Comparison of ENCODE assay signal across 1 cellular context in the genomic region with DNA sequence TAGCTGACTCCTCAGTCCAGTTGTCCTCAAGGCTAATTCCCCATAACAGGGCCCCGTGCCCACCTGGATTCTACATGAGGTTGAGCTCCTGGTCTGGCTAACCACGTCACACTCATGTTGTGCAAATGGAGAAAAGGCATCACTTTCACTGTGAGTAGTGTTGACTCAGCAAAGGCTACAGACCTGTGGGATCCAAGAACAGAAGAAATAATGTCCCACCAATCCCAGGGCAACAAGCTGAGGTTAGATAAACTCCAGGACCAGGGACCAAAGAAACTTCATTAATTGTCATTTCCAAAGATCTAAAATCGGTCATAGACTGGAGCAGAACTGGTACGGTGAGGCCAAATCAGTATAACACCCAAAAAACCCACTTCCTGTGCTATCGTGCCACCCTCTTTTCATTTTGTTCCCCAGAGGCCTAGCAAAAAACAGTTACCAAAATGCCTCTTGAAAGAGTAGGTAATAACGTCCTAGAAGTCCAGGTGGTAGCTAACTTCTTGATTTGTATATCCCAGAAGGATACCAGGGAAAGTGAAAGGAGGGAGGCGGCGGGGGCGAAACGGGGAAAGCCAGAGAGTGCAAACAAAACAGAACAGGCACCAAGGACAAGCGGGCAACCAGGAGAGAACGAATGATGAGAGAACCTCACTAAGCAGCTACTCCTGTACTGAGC.
TF ChIP-seq lines count a peak whose summit lies in the region.

No MANE protein-coding gene starts in this region.

TF ChIP-seq in A549, 52 proteins besides CTCF, POLR2A, EP300 and RAD21 (continued from another document):
- TF ChIP-seq, protein P1, sequence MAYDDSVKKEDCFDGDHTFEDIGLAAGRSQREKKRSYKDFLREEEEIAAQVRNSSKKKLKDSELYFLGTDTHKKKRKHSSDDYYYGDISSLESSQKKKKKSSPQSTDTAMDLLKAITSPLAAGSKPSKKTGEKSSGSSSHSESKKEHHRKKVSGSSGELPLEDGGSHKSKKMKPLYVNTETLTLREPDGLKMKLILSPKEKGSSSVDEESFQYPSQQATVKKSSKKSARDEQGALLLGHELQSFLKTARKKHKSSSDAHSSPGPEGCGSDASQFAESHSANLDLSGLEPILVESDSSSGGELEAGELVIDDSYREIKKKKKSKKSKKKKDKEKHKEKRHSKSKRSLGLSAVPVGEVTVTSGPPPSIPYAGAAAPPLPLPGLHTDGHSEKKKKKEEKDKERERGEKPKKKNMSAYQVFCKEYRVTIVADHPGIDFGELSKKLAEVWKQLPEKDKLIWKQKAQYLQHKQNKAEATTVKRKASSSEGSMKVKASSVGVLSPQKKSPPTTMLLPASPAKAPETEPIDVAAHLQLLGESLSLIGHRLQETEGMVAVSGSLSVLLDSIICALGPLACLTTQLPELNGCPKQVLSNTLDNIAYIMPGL (CRISPR knock-in tag; IDR thresholded peaks at IDR 0.05; ENCODE audit: borderline replicate concordance): no peak
- TF ChIP-seq HEYL (CRISPR knock-in tag; IDR thresholded peaks at IDR 0.05) (no peak), ZFP36 (IDR thresholded peaks at IDR 0.05; ENCODE audit: borderline replicate concordance, partially characterized antibody) (no peak), JUN (IDR thresholded peaks at IDR 0.05) (no peak)
- TF ChIP-seq, protein P2, sequence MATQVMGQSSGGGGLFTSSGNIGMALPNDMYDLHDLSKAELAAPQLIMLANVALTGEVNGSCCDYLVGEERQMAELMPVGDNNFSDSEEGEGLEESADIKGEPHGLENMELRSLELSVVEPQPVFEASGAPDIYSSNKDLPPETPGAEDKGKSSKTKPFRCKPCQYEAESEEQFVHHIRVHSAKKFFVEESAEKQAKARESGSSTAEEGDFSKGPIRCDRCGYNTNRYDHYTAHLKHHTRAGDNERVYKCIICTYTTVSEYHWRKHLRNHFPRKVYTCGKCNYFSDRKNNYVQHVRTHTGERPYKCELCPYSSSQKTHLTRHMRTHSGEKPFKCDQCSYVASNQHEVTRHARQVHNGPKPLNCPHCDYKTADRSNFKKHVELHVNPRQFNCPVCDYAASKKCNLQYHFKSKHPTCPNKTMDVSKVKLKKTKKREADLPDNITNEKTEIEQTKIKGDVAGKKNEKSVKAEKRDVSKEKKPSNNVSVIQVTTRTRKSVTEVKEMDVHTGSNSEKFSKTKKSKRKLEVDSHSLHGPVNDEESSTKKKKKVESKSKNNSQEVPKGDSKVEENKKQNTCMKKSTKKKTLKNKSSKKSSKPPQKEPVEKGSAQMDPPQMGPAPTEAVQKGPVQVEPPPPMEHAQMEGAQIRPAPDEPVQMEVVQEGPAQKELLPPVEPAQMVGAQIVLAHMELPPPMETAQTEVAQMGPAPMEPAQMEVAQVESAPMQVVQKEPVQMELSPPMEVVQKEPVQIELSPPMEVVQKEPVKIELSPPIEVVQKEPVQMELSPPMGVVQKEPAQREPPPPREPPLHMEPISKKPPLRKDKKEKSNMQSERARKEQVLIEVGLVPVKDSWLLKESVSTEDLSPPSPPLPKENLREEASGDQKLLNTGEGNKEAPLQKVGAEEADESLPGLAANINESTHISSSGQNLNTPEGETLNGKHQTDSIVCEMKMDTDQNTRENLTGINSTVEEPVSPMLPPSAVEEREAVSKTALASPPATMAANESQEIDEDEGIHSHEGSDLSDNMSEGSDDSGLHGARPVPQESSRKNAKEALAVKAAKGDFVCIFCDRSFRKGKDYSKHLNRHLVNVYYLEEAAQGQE (IDR thresholded peaks at IDR 0.05): no peak
